In the genomic region with DNA sequence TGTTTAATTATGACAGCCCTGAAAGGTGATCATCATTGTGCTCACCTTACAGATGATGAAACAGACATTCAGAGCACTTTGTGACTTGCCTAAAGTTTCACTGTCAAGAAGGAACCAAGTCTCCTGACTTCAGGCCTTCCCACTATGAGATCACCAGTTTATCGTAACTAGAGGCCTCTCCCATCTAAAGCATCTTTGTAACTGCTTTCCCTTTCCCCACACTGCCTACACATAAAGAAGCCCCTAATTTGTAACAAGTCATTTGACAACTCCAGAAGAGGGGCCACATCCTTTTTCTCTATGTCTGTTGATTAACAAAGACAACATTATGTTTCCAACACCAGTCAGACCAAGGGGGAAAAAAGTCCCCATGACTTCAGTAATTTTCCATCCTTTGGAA, we compare ENCODE assay signal across 9 cellular contexts. TPM values are rescaled to one million over a fixed set of nuclear protein-coding genes. Genes with fewer than 3 reads are reported as not detected.
DNase-seq lines count a peak whose midpoint lies in the region; ATAC-seq and TF ChIP-seq lines count a peak whose summit lies in the region.
"Had no signal": no experiment of that assay in that cellular context is flagged by ENCODE, and none has a peak within 500 bp of the region (broad histone marks: within the 10 kb centered on the region; RNA-seq: fewer than 3 reads in every experiment).

No MANE protein-coding gene starts in this region.

- H3K9me3 ChIP-seq in stomach = no peaks in the 10 kb centered on the region
- H3K9me3 ChIP-seq in gastroesophageal sphincter = no peaks in the 10 kb centered on the region

- H3K36me3 ChIP-seq in stomach = no peaks in the 10 kb centered on the region
- no peaks in the 10 kb centered on the region for H3K36me3 ChIP-seq in gastroesophageal sphincter

- H3K36me3 Mint-ChIP-seq in activated T-cell treated with anti-CD3 and anti-CD28 coated beads, Interleukin-2, amount 50 U/mL, for 72 hours (ENCODE audit: insufficient read depth in 2 of 2) = peaks cover 31 to 40% of the 10 kb centered on the region in 2 donors

- ATAC-seq in activated T-cell treated with anti-CD3 and anti-CD28 coated beads, Interleukin-2, amount 50 U/mL, for 72 hours (replicated peaks in 1 of 2) = peak; percentile 66 to 69
- ATAC-seq in HG03097 (IDR thresholded peaks at IDR 0.05; ENCODE audit: low FRiP score, unreplicated experiment) (no peak), gastroesophageal sphincter (no peak)

- intact Hi-C loops in stomach (cut with DNase I; ENCODE audit: low total_unique reads) = no loop called here

- peaks cover 78% of the 10 kb centered on the region for H3K4me1 Mint-ChIP-seq in activated T-cell treated with anti-CD3 and anti-CD28 coated beads, Interleukin-2, amount 50 U/mL, for 72 hours (ENCODE audit: low read depth)

- TF ChIP-seq EP300 in stomach (IDR thresholded peaks at IDR 0.05) (no peak), gastroesophageal sphincter (IDR thresholded peaks at IDR 0.05) (no peak)

- H3K27me3 Mint-ChIP-seq in activated T-cell treated with anti-CD3 and anti-CD28 coated beads, Interleukin-2, amount 50 U/mL, for 72 hours (ENCODE audit: low read depth) = no peaks in the 10 kb centered on the region

- TF ChIP-seq POLR2A in stomach (IDR thresholded peaks at IDR 0.05) (no peak), gastroesophageal sphincter (IDR thresholded peaks at IDR 0.05) (no peak)

- DNase-seq in activated T-cell treated with anti-CD3 and anti-CD28 coated beads, Interleukin-2, amount 50 U/mL, for 72 hours = peak; percentile 46 to 57
- no peak for DNase-seq in activated T-cell treated with anti-CD3 and anti-CD28 coated beads, Interleukin-2, amount 50 U/mL, for 48 hours
- DNase-seq in HL-60 (ENCODE audit: low read depth in 1 of 2, low spot score in 1 of 2) (peak in 1 of 2 experiments; percentile 25), coronary artery (ENCODE audit: low spot score) (no peak), stomach (no peak), hippocampal formation (lab: John Stamatoyannopoulos, UW) (no peak)

- 64 to 84% (median 70%) methylated on average over 1 of the region's 1 CpG for WGBS in stomach, 5 donors
- 75 to 80% methylated on average over 1 of the region's 1 CpG for WGBS in gastroesophageal sphincter (ENCODE audit: low coverage in 1 of 2), 2 donors

- 0 out of 2 replicates have a peak overlapping the region, but pooled peaks have one; percentile 1 for H3K27ac ChIP-seq in HL-60 (replicated peaks)
- H3K27ac ChIP-seq in coronary artery = peak overlapping the region in 1 of 2 donors; percentile 51
- H3K27ac ChIP-seq in stomach = peak overlapping the region in 3 of 5 donors; percentile 61 to 79 (median 78)
- no peak overlapping the region for H3K27ac ChIP-seq in gastroesophageal sphincter
- H3K27ac ChIP-seq: C4-2B had no signal

- no peak for TF ChIP-seq CTCF in HL-60 (IDR thresholded peaks at IDR 0.05; ENCODE audit: insufficient read depth, low read length)
- TF ChIP-seq CTCF in coronary artery (IDR thresholded peaks at IDR 0.05) = no peak
- TF ChIP-seq CTCF in stomach (IDR thresholded peaks at IDR 0.05) = no peak
- no peak for TF ChIP-seq CTCF in gastroesophageal sphincter (IDR thresholded peaks at IDR 0.05)

- H3K4me1 ChIP-seq in stomach (peaks cover 0 to 19% (median 0%) of the 10 kb centered on the region in 4 donors), gastroesophageal sphincter (no peaks in the 10 kb centered on the region)

- H3K9me3 Mint-ChIP-seq in activated T-cell treated with anti-CD3 and anti-CD28 coated beads, Interleukin-2, amount 50 U/mL, for 72 hours = no peaks in the 10 kb centered on the region

- H3K4me3 Mint-ChIP-seq in activated T-cell treated with anti-CD3 and anti-CD28 coated beads, Interleukin-2, amount 50 U/mL, for 72 hours = peak overlapping the region; percentile 98 to 100

- H3K27ac Mint-ChIP-seq in activated T-cell treated with anti-CD3 and anti-CD28 coated beads, Interleukin-2, amount 50 U/mL, for 72 hours = peak overlapping the region; percentile 100

- no peaks in the 10 kb centered on the region for H3K27me3 ChIP-seq in HL-60 (ENCODE audit: insufficient read depth, poor library complexity, severe bottlenecking)
- H3K27me3 ChIP-seq in stomach = no peaks in the 10 kb centered on the region
- no peaks in the 10 kb centered on the region for H3K27me3 ChIP-seq in gastroesophageal sphincter

- H3K4me3 ChIP-seq in HL-60 (replicated peaks; ENCODE audit: insufficient read depth, low read length) (peak overlapping the region; percentile 49), coronary artery (peak overlapping the region; percentile 47), stomach (peak overlapping the region in 3 of 4 donors; percentile 29 to 37 (median 35)), gastroesophageal sphincter (peak overlapping the region in 1 of 2 donors; percentile 22)

RNA-seq across cellular contexts. Expression of a gene that starts 1.1 kb away (rescaled TPM):
- 10 to 100 TPM; 83.5 to 88.8 TPM for total RNA-seq in activated T-cell treated with anti-CD3 and anti-CD28 coated beads, Interleukin-2, amount 50 U/mL, for 72 hours
- 1 to 10 TPM in 3 of 5 donors, under 1 TPM in 2; 0.58 to 5.7 (median 3.5) TPM for total RNA-seq in stomach
- 1 to 10 TPM in 2 of 3 donors, under 1 TPM in 1; 0.76 to 1.8 (median 1.2) TPM for polyA plus RNA-seq in stomach
- total RNA-seq in gastroesophageal sphincter = 1 to 10 TPM in 2 of 4 donors, under 1 TPM in 2; 0.62 to 1.9 (median 1.0) TPM

Comparison
In these comparisons a context has a peak if more than half of its experiments do, and no peak if none do; other contexts are left out.
1. DNase-seq: peak in activated T-cell treated with anti-CD3 and anti-CD28 coated beads, Interleukin-2, amount 50 U/mL, for 72 hours (2 of 2); none in activated T-cell treated with anti-CD3 and anti-CD28 coated beads, Interleukin-2, amount 50 U/mL, for 48 hours (0 of 2), coronary artery (single experiment), stomach (single experiment) and hippocampal formation (0 of 2).
2. ATAC-seq: peak in activated T-cell treated with anti-CD3 and anti-CD28 coated beads, Interleukin-2, amount 50 U/mL, for 72 hours (2 of 2); none in HG03097 (single experiment) and gastroesophageal sphincter (single experiment).
3. H3K27ac ChIP-seq: peak in HL-60 (single experiment) and stomach (3 of 5); none in gastroesophageal sphincter (0 of 4).
4. RNA of a gene that starts 1.1 kb away (total RNA-seq): 83.5 to 88.8 TPM in activated T-cell treated with anti-CD3 and anti-CD28 coated beads, Interleukin-2, amount 50 U/mL, for 72 hours; 0.58 to 5.7 TPM in stomach and 0.62 to 1.9 TPM in gastroesophageal sphincter; every median in the first group is over 10 times any median in the second.